In genomic region chr3:125742846-125743245, GRCh38 we compare ENCODE assay signal across 8 cellular contexts.
A peak's percentile ranks its signal among the peaks of the same experiment; 100 is the strongest.
DNase-seq lines count a peak whose midpoint lies in the region; ATAC-seq, FAIRE-seq and TF ChIP-seq lines count a peak whose summit lies in the region.
"Not testable (repeated sequence)": the region's sequence is repeated elsewhere in the genome, so short reads cannot be mapped to it uniquely, and the experiment has no call there.

No MANE protein-coding gene starts in this region.

- H3K4me3 ChIP-seq in OCI-LY1 (ENCODE audit: low read depth, low read length, poor library complexity, severe bottlenecking); GM12878: not testable (repeated sequence)

- not testable (repeated sequence) for H3K27me3 ChIP-seq in OCI-LY1 (ENCODE audit: insufficient read depth, low read length); GM12878 (replicated peaks in 1 of 2; ENCODE audit: control insufficient read depth in 2 of 2, insufficient read depth in 2 of 2, low read length in 1 of 2)

- not testable (repeated sequence) for H3K9ac ChIP-seq in OCI-LY1 (ENCODE audit: low read length); GM12878 (ENCODE audit: control insufficient read depth, insufficient read depth, low read length)

- SMC1A ChIA-PET in GM12878 (lab: Charles Lee; ENCODE audit: uncharacterized antibody, unreplicated experiment), result interaction anchor here (0.6 kb wide), 1 partner anchor 141 kb away, joined by 3 read pairs; no protein-coding TSS in a partner anchor

- H3K36me3 ChIP-seq in OCI-LY1 (ENCODE audit: insufficient read depth, low read length); GM12878 (ENCODE audit: control insufficient read depth in 2 of 2, insufficient read depth in 2 of 2, low read length in 1 of 2): not testable (repeated sequence)

- in situ Hi-C loops in GM12878 (cut with MboI), result not testable (repeated sequence)

- H3K79me2 ChIP-seq in OCI-LY1 (ENCODE audit: insufficient read depth, low read length); GM12878 (ENCODE audit: control insufficient read depth, insufficient read depth, low read length): not testable (repeated sequence)

- not testable (repeated sequence) for H2AFZ ChIP-seq in OCI-LY1 (ENCODE audit: low read length); GM12878 (ENCODE audit: control insufficient read depth, low read depth, low read length)

- not testable (repeated sequence) for H3K27me3 Mint-ChIP-seq in activated CD4-positive, alpha-beta T cell treated with anti-CD3 and anti-CD28 coated beads, Interleukin-2, amount 10 ng/mL, durations not matched to agents 7 days and 5 days

- ATAC-seq in GM12878, result peak; percentile 65

- RAD21 ChIA-PET in GM12878 (lab: Charles Lee; ENCODE audit: unreplicated experiment), result not testable (repeated sequence)

- DNase-seq in 8988T, result peak; percentile 39
- peak; percentile 6 for DNase-seq in GM03348 (ENCODE audit: low spot score)
- DNase-seq in HT-29 (ENCODE audit: low spot score), result peak; percentile 72
- DNase-seq in activated CD4-positive, alpha-beta T cell treated with anti-CD3 and anti-CD28 coated beads, Interleukin-2, amount 10 ng/mL, durations not matched to agents 7 days and 5 days, result peak; percentile 18
- DNase-seq in GM12878 (ENCODE audit: low read depth, low spot score), result peak; percentile 53
- DNase-seq in hepatic stellate cell (ENCODE audit: low spot score), result peak; percentile 14
- DNase-seq in stimulated activated CD4-positive, alpha-beta T cell treated with anti-CD3 and anti-CD28 coated beads, Interleukin-12 subunit alpha, Interleukin-12 subunit beta, amount 100 ng/mL, for 24 hours (ENCODE audit: low read depth in 2 of 2), result peak; percentile 10 to 37

- not testable (repeated sequence) for FAIRE-seq in GM12878 (lab: Jason Lieb, UNC)

- not testable (repeated sequence) for H3K4me1 ChIP-seq in OCI-LY1 (ENCODE audit: insufficient read depth, low read length, severe bottlenecking); GM12878 (ENCODE audit: control insufficient read depth, insufficient read depth, low read length)

- not testable (repeated sequence) for TF ChIP-seq EP300 in GM12878 (IDR thresholded peaks at IDR 0.05; ENCODE audit: borderline replicate concordance in 1 of 2, control insufficient read depth in 1 of 2, low read depth in 2 of 2, low read length in 2 of 2)

- POLR2A ChIA-PET in activated CD4-positive, alpha-beta T cell treated with anti-CD3 and anti-CD28 coated beads, Interleukin-2, amount 10 ng/mL, durations not matched to agents 7 days and 5 days (lab: Charles Lee); GM12878 (lab: Charles Lee): not testable (repeated sequence)

- not testable (repeated sequence) for TF ChIP-seq POLR2A in GM12878 (IDR thresholded peaks at IDR 0.05; ENCODE audit: low read depth, low read length)

- BruUV-seq in GM12878 (replicated peaks; lab: Mats Ljungman, UMichigan), result not testable (repeated sequence)

- not testable (repeated sequence) for H3K9me3 ChIP-seq in OCI-LY1 (ENCODE audit: low read length); GM12878 (replicated peaks; ENCODE audit: control insufficient read depth, insufficient read depth, low read length)

- 4% methylated on average over 2 of the region's 3 CpGs for WGBS in GM12878 (ENCODE audit: insufficient coverage, insufficient replicate concordance, low lambda C conversion rate, missing lambda C conversion rate)

- not testable (repeated sequence) for H3K27ac ChIP-seq in OCI-LY1 (ENCODE audit: low read depth, low read length, poor library complexity, severe bottlenecking); GM12878 (ENCODE audit: control insufficient read depth, insufficient read depth)

- H3F3A ChIP-seq in OCI-LY1 (ENCODE audit: insufficient read depth, low read length), result not testable (repeated sequence)

- peak; percentile 18; the same call in 1 of the 2 replicates for TF ChIP-seq CTCF in OCI-LY1 (IDR thresholded peaks at IDR 0.05; ENCODE audit: low read length)
- TF ChIP-seq CTCF in GM12878 (IDR thresholded peaks at IDR 0.05 in 2 of 3, conservative IDR thresholded peaks at IDR 0.05 in 1 of 3; ENCODE audit: control insufficient read depth in 2 of 3, extremely low read depth in 1 of 3, insufficient read depth in 1 of 3, low read depth in 3 of 3, low read length in 3 of 3), result peak; percentile 30 to 44 (median 41); a peak in 5 of 6 replicates

- CTCF ChIA-PET in activated CD4-positive, alpha-beta T cell treated with anti-CD3 and anti-CD28 coated beads, Interleukin-2, amount 10 ng/mL, durations not matched to agents 7 days and 5 days (lab: Charles Lee), result interaction anchor here (0.6 kb wide), 1 partner anchor 500 kb away, joined by 3 read pairs; no protein-coding TSS in a partner anchor
- CTCF ChIA-PET in GM12878 (lab: Yijun Ruan, JAX), result not testable (repeated sequence)

- intact Hi-C loops in GM12878 (cut with micrococcal nuclease; ENCODE audit: unreplicated experiment), result loop anchor here (10.0 kb wide), 1 partner anchor 172 kb away; no protein-coding TSS in a partner anchor

- H3K27ac Mint-ChIP-seq in activated CD4-positive, alpha-beta T cell treated with anti-CD3 and anti-CD28 coated beads, Interleukin-2, amount 10 ng/mL, durations not matched to agents 7 days and 5 days, result not testable (repeated sequence)

- H3K4me3 Mint-ChIP-seq in activated CD4-positive, alpha-beta T cell treated with anti-CD3 and anti-CD28 coated beads, Interleukin-2, amount 10 ng/mL, durations not matched to agents 7 days and 5 days, result not testable (repeated sequence)

- H3K4me1 Mint-ChIP-seq in activated CD4-positive, alpha-beta T cell treated with anti-CD3 and anti-CD28 coated beads, Interleukin-2, amount 10 ng/mL, durations not matched to agents 7 days and 5 days, result not testable (repeated sequence)

- H3K36me3 Mint-ChIP-seq in activated CD4-positive, alpha-beta T cell treated with anti-CD3 and anti-CD28 coated beads, Interleukin-2, amount 10 ng/mL, durations not matched to agents 7 days and 5 days (ENCODE audit: low read depth), result not testable (repeated sequence)

- TF ChIP-seq RAD21 in GM12878 (IDR thresholded peaks at IDR 0.05; ENCODE audit: insufficient read depth, low read depth, low read length), result peak; percentile 37

- H4K20me1 ChIP-seq in OCI-LY1 (ENCODE audit: insufficient read depth, low read length); GM12878 (ENCODE audit: control insufficient read depth, insufficient read depth): not testable (repeated sequence)

- not testable (repeated sequence) for H3K9me2 ChIP-seq in OCI-LY1 (ENCODE audit: low read depth, low read length)

- H3K9me3 Mint-ChIP-seq in activated CD4-positive, alpha-beta T cell treated with anti-CD3 and anti-CD28 coated beads, Interleukin-2, amount 10 ng/mL, durations not matched to agents 7 days and 5 days, result not testable (repeated sequence)

- not testable (repeated sequence) for H3K4me2 ChIP-seq in OCI-LY1 (ENCODE audit: low read length); GM12878 (ENCODE audit: control insufficient read depth, insufficient read depth)

TF ChIP-seq in GM12878, 131 proteins besides CTCF, POLR2A, EP300 and RAD21:
- TF ChIP-seq YY1 (IDR thresholded peaks at IDR 0.05; ENCODE audit: low read depth, low read length) (peak; percentile 84), JUNB (IDR thresholded peaks at IDR 0.05) (0 out of 2 replicates have a peak, but pooled peaks have one; percentile 6)

Comparison
In these comparisons a context has a peak if more than half of its experiments do, and no peak if none do; other contexts are left out.
1. DNase-seq: peak in every context shown above with its lines; median percentile 72 in HT-29; 53 in GM12878; 39 in 8988T; 24 in stimulated activated CD4-positive, alpha-beta T cell treated with anti-CD3 and anti-CD28 coated beads, Interleukin-12 subunit alpha, Interleukin-12 subunit beta, amount 100 ng/mL, for 24 hours; 18 in activated CD4-positive, alpha-beta T cell treated with anti-CD3 and anti-CD28 coated beads, Interleukin-2, amount 10 ng/mL, durations not matched to agents 7 days and 5 days; 14 in hepatic stellate cell; 6 in GM03348.